1 cellular context compared by ENCODE assay signal in the genomic region with DNA sequence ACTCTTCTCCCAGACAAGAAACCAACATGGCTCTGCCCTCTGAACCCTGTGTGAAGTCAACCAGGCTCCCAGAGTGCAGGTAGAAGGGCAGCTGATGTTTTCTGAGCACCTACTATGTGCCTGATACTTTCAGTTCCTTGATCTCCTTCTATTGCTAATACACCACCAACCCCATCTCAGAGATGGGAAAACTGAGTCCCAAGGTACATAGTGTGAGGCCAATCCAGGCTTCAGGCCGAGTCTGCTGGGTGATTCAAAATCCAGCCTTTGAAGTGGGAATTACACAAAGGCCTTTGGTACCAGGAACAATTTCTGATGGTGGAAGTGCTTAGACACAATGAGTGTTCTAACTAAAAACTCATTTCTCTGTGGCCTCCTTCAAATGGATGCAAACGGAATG.
TF ChIP-seq lines count a peak whose summit lies in the region.

No MANE protein-coding gene starts in this region.

TF ChIP-seq in HepG2, 621 proteins besides CTCF, POLR2A, EP300 and RAD21 (continued from another document):
- TF ChIP-seq, protein P1, sequence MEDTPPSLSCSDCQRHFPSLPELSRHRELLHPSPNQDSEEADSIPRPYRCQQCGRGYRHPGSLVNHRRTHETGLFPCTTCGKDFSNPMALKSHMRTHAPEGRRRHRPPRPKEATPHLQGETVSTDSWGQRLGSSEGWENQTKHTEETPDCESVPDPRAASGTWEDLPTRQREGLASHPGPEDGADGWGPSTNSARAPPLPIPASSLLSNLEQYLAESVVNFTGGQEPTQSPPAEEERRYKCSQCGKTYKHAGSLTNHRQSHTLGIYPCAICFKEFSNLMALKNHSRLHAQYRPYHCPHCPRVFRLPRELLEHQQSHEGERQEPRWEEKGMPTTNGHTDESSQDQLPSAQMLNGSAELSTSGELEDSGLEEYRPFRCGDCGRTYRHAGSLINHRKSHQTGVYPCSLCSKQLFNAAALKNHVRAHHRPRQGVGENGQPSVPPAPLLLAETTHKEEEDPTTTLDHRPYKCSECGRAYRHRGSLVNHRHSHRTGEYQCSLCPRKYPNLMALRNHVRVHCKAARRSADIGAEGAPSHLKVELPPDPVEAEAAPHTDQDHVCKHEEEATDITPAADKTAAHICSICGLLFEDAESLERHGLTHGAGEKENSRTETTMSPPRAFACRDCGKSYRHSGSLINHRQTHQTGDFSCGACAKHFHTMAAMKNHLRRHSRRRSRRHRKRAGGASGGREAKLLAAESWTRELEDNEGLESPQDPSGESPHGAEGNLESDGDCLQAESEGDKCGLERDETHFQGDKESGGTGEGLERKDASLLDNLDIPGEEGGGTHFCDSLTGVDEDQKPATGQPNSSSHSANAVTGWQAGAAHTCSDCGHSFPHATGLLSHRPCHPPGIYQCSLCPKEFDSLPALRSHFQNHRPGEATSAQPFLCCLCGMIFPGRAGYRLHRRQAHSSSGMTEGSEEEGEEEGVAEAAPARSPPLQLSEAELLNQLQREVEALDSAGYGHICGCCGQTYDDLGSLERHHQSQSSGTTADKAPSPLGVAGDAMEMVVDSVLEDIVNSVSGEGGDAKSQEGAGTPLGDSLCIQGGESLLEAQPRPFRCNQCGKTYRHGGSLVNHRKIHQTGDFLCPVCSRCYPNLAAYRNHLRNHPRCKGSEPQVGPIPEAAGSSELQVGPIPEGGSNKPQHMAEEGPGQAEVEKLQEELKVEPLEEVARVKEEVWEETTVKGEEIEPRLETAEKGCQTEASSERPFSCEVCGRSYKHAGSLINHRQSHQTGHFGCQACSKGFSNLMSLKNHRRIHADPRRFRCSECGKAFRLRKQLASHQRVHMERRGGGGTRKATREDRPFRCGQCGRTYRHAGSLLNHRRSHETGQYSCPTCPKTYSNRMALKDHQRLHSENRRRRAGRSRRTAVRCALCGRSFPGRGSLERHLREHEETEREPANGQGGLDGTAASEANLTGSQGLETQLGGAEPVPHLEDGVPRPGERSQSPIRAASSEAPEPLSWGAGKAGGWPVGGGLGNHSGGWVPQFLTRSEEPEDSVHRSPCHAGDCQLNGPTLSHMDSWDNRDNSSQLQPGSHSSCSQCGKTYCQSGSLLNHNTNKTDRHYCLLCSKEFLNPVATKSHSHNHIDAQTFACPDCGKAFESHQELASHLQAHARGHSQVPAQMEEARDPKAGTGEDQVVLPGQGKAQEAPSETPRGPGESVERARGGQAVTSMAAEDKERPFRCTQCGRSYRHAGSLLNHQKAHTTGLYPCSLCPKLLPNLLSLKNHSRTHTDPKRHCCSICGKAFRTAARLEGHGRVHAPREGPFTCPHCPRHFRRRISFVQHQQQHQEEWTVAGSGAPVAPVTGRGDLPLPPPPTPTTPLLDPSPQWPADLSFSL (CRISPR knock-in tag; IDR thresholded peaks at IDR 0.05) = no peak
- no peak for TF ChIP-seq ZBTB7A (CRISPR knock-in tag; IDR thresholded peaks at IDR 0.05)
- no peak for TF ChIP-seq NPAS2 (CRISPR knock-in tag; IDR thresholded peaks at IDR 0.05; ENCODE audit: borderline replicate concordance)
- TF ChIP-seq ZNF644 (CRISPR knock-in tag; IDR thresholded peaks at IDR 0.05; ENCODE audit: low read depth) = no peak
- peak; percentile 99 for TF ChIP-seq CHD4 (IDR thresholded peaks at IDR 0.05; ENCODE audit: borderline replicate concordance, low read length)
- TF ChIP-seq KDM6A (CRISPR knock-in tag; IDR thresholded peaks at IDR 0.05; ENCODE audit: low read depth) = no peak
- no peak for TF ChIP-seq ZNF652 (CRISPR knock-in tag; IDR thresholded peaks at IDR 0.05; ENCODE audit: borderline replicate concordance, low read depth)
- no peak for TF ChIP-seq ZNF326 (CRISPR knock-in tag; IDR thresholded peaks at IDR 0.05; ENCODE audit: borderline replicate concordance)
- TF ChIP-seq, protein P2, sequence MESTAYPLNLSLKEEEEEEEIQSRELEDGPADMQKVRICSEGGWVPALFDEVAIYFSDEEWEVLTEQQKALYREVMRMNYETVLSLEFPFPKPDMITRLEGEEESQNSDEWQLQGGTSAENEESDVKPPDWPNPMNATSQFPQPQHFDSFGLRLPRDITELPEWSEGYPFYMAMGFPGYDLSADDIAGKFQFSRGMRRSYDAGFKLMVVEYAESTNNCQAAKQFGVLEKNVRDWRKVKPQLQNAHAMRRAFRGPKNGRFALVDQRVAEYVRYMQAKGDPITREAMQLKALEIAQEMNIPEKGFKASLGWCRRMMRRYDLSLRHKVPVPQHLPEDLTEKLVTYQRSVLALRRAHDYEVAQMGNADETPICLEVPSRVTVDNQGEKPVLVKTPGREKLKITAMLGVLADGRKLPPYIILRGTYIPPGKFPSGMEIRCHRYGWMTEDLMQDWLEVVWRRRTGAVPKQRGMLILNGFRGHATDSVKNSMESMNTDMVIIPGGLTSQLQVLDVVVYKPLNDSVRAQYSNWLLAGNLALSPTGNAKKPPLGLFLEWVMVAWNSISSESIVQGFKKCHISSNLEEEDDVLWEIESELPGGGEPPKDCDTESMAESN (CRISPR knock-in tag; conservative IDR thresholded peaks at IDR 0.05) = 0 out of 2 replicates have a peak, but pooled peaks have one; percentile 51
- TF ChIP-seq KMT2A (CRISPR knock-in tag; IDR thresholded peaks at IDR 0.05) = 0 out of 2 replicates have a peak, but pooled peaks have one; percentile 13
- no peak for TF ChIP-seq NCOR1 (IDR thresholded peaks at IDR 0.05; ENCODE audit: borderline replicate concordance, low read length)
- no peak for TF ChIP-seq GATAD1 (CRISPR knock-in tag; IDR thresholded peaks at IDR 0.05)
- TF ChIP-seq, protein P3, sequence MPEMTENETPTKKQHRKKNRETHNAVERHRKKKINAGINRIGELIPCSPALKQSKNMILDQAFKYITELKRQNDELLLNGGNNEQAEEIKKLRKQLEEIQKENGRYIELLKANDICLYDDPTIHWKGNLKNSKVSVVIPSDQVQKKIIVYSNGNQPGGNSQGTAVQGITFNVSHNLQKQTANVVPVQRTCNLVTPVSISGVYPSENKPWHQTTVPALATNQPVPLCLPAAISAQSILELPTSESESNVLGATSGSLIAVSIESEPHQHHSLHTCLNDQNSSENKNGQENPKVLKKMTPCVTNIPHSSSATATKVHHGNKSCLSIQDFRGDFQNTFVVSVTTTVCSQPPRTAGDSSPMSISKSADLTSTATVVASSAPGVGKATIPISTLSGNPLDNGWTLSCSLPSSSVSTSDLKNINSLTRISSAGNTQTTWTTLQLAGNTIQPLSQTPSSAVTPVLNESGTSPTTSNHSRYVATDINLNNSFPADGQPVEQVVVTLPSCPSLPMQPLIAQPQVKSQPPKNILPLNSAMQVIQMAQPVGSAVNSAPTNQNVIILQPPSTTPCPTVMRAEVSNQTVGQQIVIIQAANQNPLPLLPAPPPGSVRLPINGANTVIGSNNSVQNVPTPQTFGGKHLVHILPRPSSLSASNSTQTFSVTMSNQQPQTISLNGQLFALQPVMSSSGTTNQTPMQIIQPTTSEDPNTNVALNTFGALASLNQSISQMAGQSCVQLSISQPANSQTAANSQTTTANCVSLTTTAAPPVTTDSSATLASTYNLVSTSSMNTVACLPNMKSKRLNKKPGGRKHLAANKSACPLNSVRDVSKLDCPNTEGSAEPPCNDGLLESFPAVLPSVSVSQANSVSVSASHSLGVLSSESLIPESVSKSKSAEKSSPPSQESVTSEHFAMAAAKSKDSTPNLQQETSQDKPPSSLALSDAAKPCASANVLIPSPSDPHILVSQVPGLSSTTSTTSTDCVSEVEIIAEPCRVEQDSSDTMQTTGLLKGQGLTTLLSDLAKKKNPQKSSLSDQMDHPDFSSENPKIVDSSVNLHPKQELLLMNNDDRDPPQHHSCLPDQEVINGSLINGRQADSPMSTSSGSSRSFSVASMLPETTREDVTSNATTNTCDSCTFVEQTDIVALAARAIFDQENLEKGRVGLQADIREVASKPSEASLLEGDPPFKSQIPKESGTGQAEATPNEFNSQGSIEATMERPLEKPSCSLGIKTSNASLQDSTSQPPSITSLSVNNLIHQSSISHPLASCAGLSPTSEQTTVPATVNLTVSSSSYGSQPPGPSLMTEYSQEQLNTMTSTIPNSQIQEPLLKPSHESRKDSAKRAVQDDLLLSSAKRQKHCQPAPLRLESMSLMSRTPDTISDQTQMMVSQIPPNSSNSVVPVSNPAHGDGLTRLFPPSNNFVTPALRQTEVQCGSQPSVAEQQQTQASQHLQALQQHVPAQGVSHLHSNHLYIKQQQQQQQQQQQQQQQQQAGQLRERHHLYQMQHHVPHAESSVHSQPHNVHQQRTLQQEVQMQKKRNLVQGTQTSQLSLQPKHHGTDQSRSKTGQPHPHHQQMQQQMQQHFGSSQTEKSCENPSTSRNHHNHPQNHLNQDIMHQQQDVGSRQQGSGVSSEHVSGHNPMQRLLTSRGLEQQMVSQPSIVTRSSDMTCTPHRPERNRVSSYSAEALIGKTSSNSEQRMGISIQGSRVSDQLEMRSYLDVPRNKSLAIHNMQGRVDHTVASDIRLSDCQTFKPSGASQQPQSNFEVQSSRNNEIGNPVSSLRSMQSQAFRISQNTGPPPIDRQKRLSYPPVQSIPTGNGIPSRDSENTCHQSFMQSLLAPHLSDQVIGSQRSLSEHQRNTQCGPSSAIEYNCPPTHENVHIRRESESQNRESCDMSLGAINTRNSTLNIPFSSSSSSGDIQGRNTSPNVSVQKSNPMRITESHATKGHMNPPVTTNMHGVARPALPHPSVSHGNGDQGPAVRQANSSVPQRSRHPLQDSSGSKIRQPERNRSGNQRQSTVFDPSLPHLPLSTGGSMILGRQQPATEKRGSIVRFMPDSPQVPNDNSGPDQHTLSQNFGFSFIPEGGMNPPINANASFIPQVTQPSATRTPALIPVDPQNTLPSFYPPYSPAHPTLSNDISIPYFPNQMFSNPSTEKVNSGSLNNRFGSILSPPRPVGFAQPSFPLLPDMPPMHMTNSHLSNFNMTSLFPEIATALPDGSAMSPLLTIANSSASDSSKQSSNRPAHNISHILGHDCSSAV (CRISPR knock-in tag; IDR thresholded peaks at IDR 0.05; ENCODE audit: borderline replicate concordance) = no peak
- TF ChIP-seq NR2F2 (IDR thresholded peaks at IDR 0.05; ENCODE audit: borderline replicate concordance, low read depth) = no peak
- TF ChIP-seq, protein P4, sequence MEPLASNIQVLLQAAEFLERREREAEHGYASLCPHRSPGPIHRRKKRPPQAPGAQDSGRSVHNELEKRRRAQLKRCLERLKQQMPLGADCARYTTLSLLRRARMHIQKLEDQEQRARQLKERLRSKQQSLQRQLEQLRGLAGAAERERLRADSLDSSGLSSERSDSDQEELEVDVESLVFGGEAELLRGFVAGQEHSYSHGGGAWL (CRISPR knock-in tag; IDR thresholded peaks at IDR 0.05) = no peak
- TF ChIP-seq SKI (IDR thresholded peaks at IDR 0.05; ENCODE audit: partially characterized antibody) = no peak
- TF ChIP-seq MLLT10 (CRISPR knock-in tag; IDR thresholded peaks at IDR 0.05) = no peak
